18 cellular contexts compared by ENCODE assay signal in the genomic region with DNA sequence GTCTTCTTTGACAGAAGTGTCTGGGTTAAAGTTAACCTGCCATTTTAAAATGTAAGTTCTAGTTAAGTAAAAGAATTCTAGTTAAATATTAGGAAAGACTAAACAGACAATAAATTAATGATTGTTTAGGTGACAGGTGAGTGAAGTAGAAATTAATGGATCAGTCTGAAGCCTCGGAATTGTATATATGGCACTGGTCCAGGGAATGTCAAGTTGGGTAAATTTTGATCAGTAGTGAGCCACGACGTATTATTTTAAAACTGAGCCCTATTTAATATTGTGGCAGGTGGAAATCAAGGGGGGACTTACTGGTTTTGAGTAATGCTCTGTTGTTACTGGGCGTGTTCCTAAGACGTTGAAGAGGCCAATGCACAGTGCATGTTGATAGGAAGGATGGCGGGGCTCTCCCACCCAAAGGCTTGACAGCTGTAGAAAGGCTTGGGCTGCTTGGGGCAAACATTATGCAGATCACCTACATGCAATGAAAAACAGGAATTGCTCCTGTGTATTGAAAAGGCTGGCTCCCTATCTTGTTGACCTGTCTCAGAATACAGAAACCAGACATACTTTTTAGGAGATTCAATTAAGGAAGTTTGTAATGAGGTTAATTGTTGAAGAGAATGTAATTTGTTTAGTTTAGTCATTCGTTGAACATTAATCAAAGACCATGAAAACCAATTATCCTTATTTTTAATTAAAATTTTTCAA.
"Had no signal": no experiment of that assay in that cellular context is flagged by ENCODE, and none has a peak within 500 bp of the region (broad histone marks: within the 10 kb centered on the region; RNA-seq: fewer than 3 reads in every experiment).

No MANE protein-coding gene starts in this region.

- ATAC-seq: activated naive CD4-positive, alpha-beta T cell treated with anti-CD3 and anti-CD28 coated beads, Interleukin-2, amount 50 U/mL, for 72 hours; activated T-helper 17 cell treated with anti-CD3 and anti-CD28 coated beads, Interleukin-2, amount 50 U/mL, for 72 hours; heart left ventricle; left lobe of liver; natural killer cell; right cardiac atrium; stimulated activated naive CD8-positive, alpha-beta T cell treated with anti-CD3 and anti-CD28 coated beads, Interleukin-15, Interleukin-2, amounts not matched to agents 100 U/mL and 50 U/mL, for 24 hours had no signal

- H3K27me3 Mint-ChIP-seq: brain had no signal

- DNase-seq: activated CD4-positive, alpha-beta T cell treated with anti-CD3 and anti-CD28 coated beads for 1 hour; activated CD4-positive, alpha-beta T cell treated with anti-CD3 and anti-CD28 coated beads, Interleukin-2, amount 50 U/mL, for 1 hour; activated T-cell treated with anti-CD3 and anti-CD28 coated beads, Interleukin-2, amount 50 U/mL, for 24 hours; aorta; effector CD4-positive, alpha-beta T cell; heart left ventricle; natural killer cell; ovary; right cardiac atrium; stimulated activated CD4-positive, alpha-beta T cell treated with anti-CD3 and anti-CD28 coated beads, Interleukin-12 subunit alpha, Interleukin-12 subunit beta, amount 100 ng/mL, for 4 hours; stimulated activated CD4-positive, alpha-beta T cell treated with anti-CD3 and anti-CD28 coated beads, Interleukin-4, amount 100 ng/mL, for 4 hours; stimulated activated naive CD8-positive, alpha-beta T cell treated with anti-CD3 and anti-CD28 coated beads, Interleukin-15, Interleukin-2, amounts not matched to agents 100 U/mL and 50 U/mL, for 24 hours; WERI-Rb-1 had no signal

- H3K9me3 Mint-ChIP-seq: activated naive CD4-positive, alpha-beta T cell treated with anti-CD3 and anti-CD28 coated beads, Interleukin-2, amount 50 U/mL, for 72 hours; activated T-cell treated with anti-CD3 and anti-CD28 coated beads, Interleukin-2, amount 50 U/mL, for 24 hours; activated T-helper 17 cell treated with anti-CD3 and anti-CD28 coated beads, Interleukin-2, amount 50 U/mL, for 72 hours; dendritic cell treated with granulocyte-macrophage colony-stimulating factor and Interleukin-4, amounts not matched to agents 40 ng/mL and 50 ng/mL, for 4 days; natural killer cell had no signal

- H3K36me3 Mint-ChIP-seq: brain, natural killer cell had no signal

- H3K27ac Mint-ChIP-seq: activated naive CD4-positive, alpha-beta T cell treated with anti-CD3 and anti-CD28 coated beads, Interleukin-2, amount 50 U/mL, for 72 hours; activated T-cell treated with anti-CD3 and anti-CD28 coated beads, Interleukin-2, amount 50 U/mL, for 24 hours; activated T-helper 17 cell treated with anti-CD3 and anti-CD28 coated beads, Interleukin-2, amount 50 U/mL, for 72 hours; brain; dendritic cell treated with granulocyte-macrophage colony-stimulating factor and Interleukin-4, amounts not matched to agents 40 ng/mL and 50 ng/mL, for 4 days; natural killer cell had no signal

- H3K4me3 Mint-ChIP-seq: activated T-cell treated with anti-CD3 and anti-CD28 coated beads, Interleukin-2, amount 50 U/mL, for 24 hours; activated T-helper 17 cell treated with anti-CD3 and anti-CD28 coated beads, Interleukin-2, amount 50 U/mL, for 72 hours; dendritic cell treated with granulocyte-macrophage colony-stimulating factor and Interleukin-4, amounts not matched to agents 40 ng/mL and 50 ng/mL, for 4 days; natural killer cell had no signal
